12 cellular contexts compared by ENCODE assay signal in genomic region chr13:50617134-50617721, GRCh38.
A peak's percentile ranks its signal among the peaks of the same experiment; 100 is the strongest.
DNase-seq lines count a peak whose midpoint lies in the region; ATAC-seq, FAIRE-seq and TF ChIP-seq lines count a peak whose summit lies in the region.
"Had no signal": no experiment of that assay in that cellular context is flagged by ENCODE, and none has a peak within 500 bp of the region (broad histone marks: within the 10 kb centered on the region; RNA-seq: fewer than 3 reads in every experiment).

No MANE protein-coding gene starts in this region.

- no peaks in the 10 kb centered on the region for H3K27me3 Mint-ChIP-seq in activated T-cell treated with anti-CD3 and anti-CD28 coated beads, Interleukin-2, amount 50 U/mL, for 24 hours

- H3K27ac ChIP-seq in BLaER1 treated with 17β-estradiol and CSF1 and Interleukin-3, amounts not matched to agents 10 nM and 100 nM: peak overlapping the region in 7 of 11 experiments; percentile 27 to 68 (median 50); a peak in 15 of 22 replicates
- no peak overlapping the region for H3K27ac ChIP-seq in K562 (ENCODE audit: extremely low read depth, low read depth, low read length)
- H3K27ac ChIP-seq: body of pancreas, SJCRH30 had no signal

- CTCF ChIA-PET in K562 (lab: Yijun Ruan, JAX; ENCODE audit: low intra/inter-chr PET ratio): no interaction called here

- H3K9me1 ChIP-seq in K562 (ENCODE audit: control insufficient read depth, insufficient read depth, low read length): no peaks in the 10 kb centered on the region

- H3K9ac ChIP-seq in BLaER1 treated with 17β-estradiol and CSF1 and Interleukin-3, amounts not matched to agents 10 nM and 100 nM: 0 out of 22 replicates have a peak overlapping the region, but pooled peaks of 1 of the 11 experiments have one; percentile 15
- H3K9ac ChIP-seq in K562 (ENCODE audit: insufficient read depth in 1 of 2, low read depth in 2 of 2, low read length in 2 of 2): no peak overlapping the region

- no peaks in the 10 kb centered on the region for H3K79me2 ChIP-seq in K562 (ENCODE audit: control insufficient read depth, insufficient read depth, low read length)

- no peak for TF ChIP-seq CTCF in K562 (IDR thresholded peaks at IDR 0.05 in 2 of 3, conservative IDR thresholded peaks at IDR 0.05 in 1 of 3; ENCODE audit: insufficient read depth in 2 of 3, low read depth in 1 of 3, low read length in 3 of 3)

- no peaks in the 10 kb centered on the region for H3K9me3 Mint-ChIP-seq in activated T-cell treated with anti-CD3 and anti-CD28 coated beads, Interleukin-2, amount 50 U/mL, for 24 hours

- H3K9me3 ChIP-seq in BLaER1 treated with 17β-estradiol and CSF1 and Interleukin-3, amounts not matched to agents 10 nM and 100 nM (replicated peaks in 1 of 11): 0 out of 22 replicates have a peak, but pooled peaks cover 0 to 6% (median 0%) of the 10 kb centered on the region in 11 experiments
- no peaks in the 10 kb centered on the region for H3K9me3 ChIP-seq in K562 (replicated peaks; ENCODE audit: control insufficient read depth, insufficient read depth, low read depth, low read length)
- H3K9me3 ChIP-seq: body of pancreas, SJCRH30 had no signal

- no peaks in the 10 kb centered on the region for H3K36me3 Mint-ChIP-seq in activated T-cell treated with anti-CD3 and anti-CD28 coated beads, Interleukin-2, amount 50 U/mL, for 24 hours (ENCODE audit: low read depth)

- no peak for TF ChIP-seq RAD21 in K562 (CRISPR knock-in tag; conservative IDR thresholded peaks at IDR 0.05 in 1 of 2, IDR thresholded peaks at IDR 0.05 in 1 of 2)

- POLR2A ChIA-PET in K562 (lab: Yijun Ruan, JAX): no interaction called here

- DNase-seq in LoVo (ENCODE audit: low spot score): peak; percentile 89
- DNase-seq in K562 (ENCODE audit: extremely low read depth in 1 of 4, low spot score in 3 of 4): no peak
- peak; percentile 61 to 64 for DNase-seq in lung microvascular endothelial cell (ENCODE audit: low read depth in 2 of 2)
- DNase-seq in activated effector memory CD4-positive, alpha-beta T cell treated with anti-CD3 and anti-CD28 coated beads, Interleukin-2, amount 50 U/mL, for 16 hours: no peak
- DNase-seq in activated T-cell treated with anti-CD3 and anti-CD28 coated beads, Interleukin-2, amount 50 U/mL, for 24 hours: no peak
- DNase-seq in activated CD8-positive, alpha-beta memory T cell treated with anti-CD3 and anti-CD28 coated beads for 24 hours: no peak
- DNase-seq: body of pancreas, COR-L47, NCI-H2029, SJCRH30 had no signal

- intact Hi-C loops in K562 (cut with micrococcal nuclease): loop anchor here (10.0 kb wide), 2 partner anchors 298 to 622 kb away; partner anchors contain the start of gene TRIM13

- no peak overlapping the region for H3K27ac Mint-ChIP-seq in activated T-cell treated with anti-CD3 and anti-CD28 coated beads, Interleukin-2, amount 50 U/mL, for 24 hours

- in situ Hi-C loops in K562 (cut with MboI): no loop called here

- no peak for ATAC-seq in K562
- ATAC-seq in GM19023 (IDR thresholded peaks at IDR 0.05; ENCODE audit: unreplicated experiment): no peak
- ATAC-seq: body of pancreas had no signal

- no peaks in the 10 kb centered on the region for H3K36me3 ChIP-seq in BLaER1 treated with 17β-estradiol and CSF1 and Interleukin-3, amounts not matched to agents 10 nM and 100 nM
- H3K36me3 ChIP-seq in K562 (ENCODE audit: control insufficient read depth, insufficient read depth, low read length): no peaks in the 10 kb centered on the region
- H3K36me3 ChIP-seq: SJCRH30 had no signal

- no peak for TF ChIP-seq POLR2A in K562 (conservative IDR thresholded peaks at IDR 0.05)

- peaks cover 10 to 18% (median 14%) of the 10 kb centered on the region in 10 experiments for H3K4me1 ChIP-seq in BLaER1 treated with 17β-estradiol and CSF1 and Interleukin-3, amounts not matched to agents 10 nM and 100 nM
- H3K4me1 ChIP-seq in K562 (replicated peaks in 1 of 2; ENCODE audit: control insufficient read depth in 2 of 2, insufficient read depth in 2 of 2, low read length in 2 of 2): peaks cover 3 to 23% of the 10 kb centered on the region in 2 experiments; a peak in 3 of 5 replicates
- H3K4me1 ChIP-seq: body of pancreas, SJCRH30 had no signal

- peak overlapping the region; percentile 42 to 84 (median 74) for H3K4me2 ChIP-seq in BLaER1 treated with 17β-estradiol and CSF1 and Interleukin-3, amounts not matched to agents 10 nM and 100 nM
- H3K4me2 ChIP-seq in K562 (ENCODE audit: insufficient read depth, low read length): no peak overlapping the region

- H3K27me3 ChIP-seq in BLaER1 treated with 17β-estradiol and CSF1 and Interleukin-3, amounts not matched to agents 10 nM and 100 nM: no peaks in the 10 kb centered on the region
- H3K27me3 ChIP-seq in K562 (ENCODE audit: control insufficient read depth in 2 of 2, insufficient read depth in 2 of 2, low read length in 2 of 2): no peaks in the 10 kb centered on the region
- H3K27me3 ChIP-seq: body of pancreas, SJCRH30 had no signal

- H2AFZ ChIP-seq in K562 (ENCODE audit: low read depth, low read length): 0 out of 2 replicates have a peak overlapping the region, but pooled peaks have one; percentile 14

- no peak overlapping the region for H3K4me3 Mint-ChIP-seq in activated T-cell treated with anti-CD3 and anti-CD28 coated beads, Interleukin-2, amount 50 U/mL, for 24 hours

- H4K20me1 ChIP-seq in BLaER1 treated with 17β-estradiol and CSF1 and Interleukin-3, amounts not matched to agents 10 nM and 100 nM: no peaks in the 10 kb centered on the region
- H4K20me1 ChIP-seq in K562 (replicated peaks; ENCODE audit: control insufficient read depth, insufficient read depth, low read length): no peaks in the 10 kb centered on the region

- no peak for TF ChIP-seq EP300 in K562 (IDR thresholded peaks at IDR 0.05; ENCODE audit: low read length)

- no TSS peak for BruUV-seq in K562 (replicated peaks; lab: Mats Ljungman, UMichigan)

- peaks cover 5% of the 10 kb centered on the region for H3K4me1 Mint-ChIP-seq in activated T-cell treated with anti-CD3 and anti-CD28 coated beads, Interleukin-2, amount 50 U/mL, for 24 hours (ENCODE audit: low read depth)

- WGBS in K562 (ENCODE audit: insufficient coverage, low coverage, missing lambda C conversion rate): 100% methylated on average over 1 of the region's 3 CpGs

- no peak overlapping the region for H3K4me3 ChIP-seq in BLaER1 treated with 17β-estradiol and CSF1 and Interleukin-3, amounts not matched to agents 10 nM and 100 nM
- no peak overlapping the region for H3K4me3 ChIP-seq in K562
- H3K4me3 ChIP-seq: body of pancreas, SJCRH30 had no signal

- FAIRE-seq in K562 (lab: Jason Lieb, UNC): no peak

TF ChIP-seq in K562, 482 proteins besides CTCF, POLR2A, EP300 and RAD21:
- no peak for TF ChIP-seq ZNF3 (CRISPR knock-in tag; IDR thresholded peaks at IDR 0.05)
TF ChIP-seq in K562: peak in this region for 0.

Comparison
In these comparisons a context has a peak if more than half of its experiments do, and no peak if none do; other contexts are left out.
1. DNase-seq: peak in LoVo (single experiment) and lung microvascular endothelial cell (2 of 2); none in K562 (0 of 4), activated effector memory CD4-positive, alpha-beta T cell treated with anti-CD3 and anti-CD28 coated beads, Interleukin-2, amount 50 U/mL, for 16 hours (single experiment), activated T-cell treated with anti-CD3 and anti-CD28 coated beads, Interleukin-2, amount 50 U/mL, for 24 hours (single experiment) and activated CD8-positive, alpha-beta memory T cell treated with anti-CD3 and anti-CD28 coated beads for 24 hours (single experiment).